In genomic region chr2:199979398-199979797, GRCh38 we compare ENCODE assay signal across 11 cellular contexts. TPM values are rescaled to one million over a fixed set of nuclear protein-coding genes. Genes with fewer than 3 reads are reported as not detected.
A peak's percentile ranks its signal among the peaks of the same experiment; 100 is the strongest.
DNase-seq lines count a peak whose midpoint lies in the region; ATAC-seq and TF ChIP-seq lines count a peak whose summit lies in the region.
"Had no signal": no experiment of that assay in that cellular context is flagged by ENCODE, and none has a peak within 500 bp of the region (broad histone marks: within the 10 kb centered on the region; RNA-seq: fewer than 3 reads in every experiment).

No MANE protein-coding gene starts in this region.

- H2BK12ac ChIP-seq in mesenchymal stem cell (ENCODE audit: low read length in 2 of 2), result peak overlapping the region in 1 of 2 experiments; percentile 7

- H3K79me1 ChIP-seq in mesenchymal stem cell (replicated peaks; ENCODE audit: low read length, poor library complexity, severe bottlenecking), result peaks cover 2% of the 10 kb centered on the region

- H4K91ac ChIP-seq in mesenchymal stem cell (ENCODE audit: low read length), result no peak overlapping the region

- TF ChIP-seq CTCF in dorsolateral prefrontal cortex (IDR thresholded peaks at IDR 0.05 in 54 of 56, conservative IDR thresholded peaks at IDR 0.05 in 2 of 56; ENCODE audit: low read depth in 1 of 56, partially characterized antibody in 56 of 56), result no peak

- H3K9ac ChIP-seq in mesenchymal stem cell (ENCODE audit: low read length) (peak overlapping the region; percentile 76), subcutaneous abdominal adipose tissue (ENCODE audit: low read length in 5 of 5) (peak overlapping the region in 2 of 5 donors; percentile 46 to 66)

- H3K4me1 ChIP-seq in mesenchymal stem cell (ENCODE audit: control insufficient read depth, insufficient read depth, low read depth, low read length) (peaks cover 4% of the 10 kb centered on the region), subcutaneous abdominal adipose tissue (ENCODE audit: control insufficient read depth in 5 of 5, insufficient read depth in 5 of 5, low read length in 5 of 5) (peaks cover 0 to 7% (median 7%) of the 10 kb centered on the region in 5 donors)

- peak overlapping the region in 49 of 59 donors; percentile 26 to 66 (median 46) for H3K4me3 ChIP-seq in dorsolateral prefrontal cortex
- H3K4me3 ChIP-seq in mesenchymal stem cell (ENCODE audit: insufficient read depth in 1 of 2, low read depth in 1 of 2, low read length in 2 of 2), result peak overlapping the region in 1 of 2 experiments; percentile 68
- H3K4me3 ChIP-seq in subcutaneous abdominal adipose tissue (ENCODE audit: low read depth in 1 of 5, low read length in 5 of 5), result peak overlapping the region in 4 of 5 donors; percentile 31 to 41 (median 36)
- H3K4me3 ChIP-seq: colonic mucosa, transverse colon had no signal

- peak overlapping the region in 10 of 59 donors; percentile 1 to 65 (median 24) for H3K27ac ChIP-seq in dorsolateral prefrontal cortex
- no peak overlapping the region for H3K27ac ChIP-seq in mesenchymal stem cell (ENCODE audit: low read length, poor library complexity, severe bottlenecking)
- H3K27ac ChIP-seq in subcutaneous abdominal adipose tissue (ENCODE audit: low read depth, low read length), result no peak overlapping the region
- H3K27ac ChIP-seq: 22Rv1 had no signal

- H2AFZ ChIP-seq in mesenchymal stem cell (ENCODE audit: low read depth, low read length), result no peak overlapping the region

- H3K9me3 ChIP-seq in mesenchymal stem cell (ENCODE audit: control insufficient read depth, low read length), result no peaks in the 10 kb centered on the region
- no peaks in the 10 kb centered on the region for H3K9me3 ChIP-seq in subcutaneous abdominal adipose tissue (ENCODE audit: control insufficient read depth in 5 of 5, low read length in 5 of 5)
- H3K9me3 ChIP-seq: colonic mucosa, transverse colon had no signal

- intact Hi-C loops in dorsolateral prefrontal cortex (cut with DNase I), result loop anchor here (5.0 to 10.0 kb wide), 3 partner anchors 503 to 725 kb away; no protein-coding TSS in a partner anchor

- DNase-seq in DMS53 (lab: John Stamatoyannopoulos, UW) (peak; percentile 29), DMS53 treated with DMSO at 0.1 percent for 48 hours (lab: John Stamatoyannopoulos, UW; ENCODE audit: unreplicated experiment) (no peak), dorsolateral prefrontal cortex (no peak), mesenchymal stem cell (no peak), GM03348 (ENCODE audit: low spot score) (no peak)
- no peak for DNase-seq in effector CD8-positive, alpha-beta T cell (lab: John Stamatoyannopoulos, UW)

- H3K4me2 ChIP-seq in mesenchymal stem cell (ENCODE audit: low read length, poor library complexity, severe bottlenecking), result no peak overlapping the region

- H3K23ac ChIP-seq in mesenchymal stem cell (ENCODE audit: low read length in 2 of 2), result no peak overlapping the region

- H3K36me3 ChIP-seq in mesenchymal stem cell (ENCODE audit: control insufficient read depth in 1 of 2, insufficient read depth in 2 of 2, low read depth in 1 of 2, low read length in 2 of 2), result peaks cover 0 to 4% of the 10 kb centered on the region in 2 experiments
- peaks cover 0 to 3% (median under 1%) of the 10 kb centered on the region in 5 donors for H3K36me3 ChIP-seq in subcutaneous abdominal adipose tissue (ENCODE audit: control insufficient read depth in 5 of 5, insufficient read depth in 5 of 5, low read length in 5 of 5)
- H3K36me3 ChIP-seq: colonic mucosa, transverse colon had no signal

- H3K18ac ChIP-seq in mesenchymal stem cell (ENCODE audit: low read depth in 1 of 2, low read length in 2 of 2), result no peak overlapping the region

- no peak overlapping the region for H2BK120ac ChIP-seq in mesenchymal stem cell (ENCODE audit: low read depth, low read length)

- no peak for ATAC-seq in GM21423 (IDR thresholded peaks at IDR 0.05; ENCODE audit: unreplicated experiment)

- no peak overlapping the region for H4K8ac ChIP-seq in mesenchymal stem cell (ENCODE audit: low read length)

- no peak overlapping the region for H2BK5ac ChIP-seq in mesenchymal stem cell (ENCODE audit: low read depth, low read length, poor library complexity, severe bottlenecking)

- H3K14ac ChIP-seq in mesenchymal stem cell (ENCODE audit: low read length in 2 of 2), result no peak overlapping the region

- no peak overlapping the region for H2BK15ac ChIP-seq in mesenchymal stem cell (ENCODE audit: low read depth, poor library complexity, severe bottlenecking)

- WGBS in mesenchymal stem cell, result 80% methylated on average over 4 of the region's 5 CpGs

- H2AK5ac ChIP-seq in mesenchymal stem cell (ENCODE audit: low read length, severe bottlenecking), result no peak overlapping the region

- no peak overlapping the region for H3K4ac ChIP-seq in mesenchymal stem cell (ENCODE audit: low read depth in 1 of 2, low read length in 2 of 2)

- H3K27me3 ChIP-seq in dorsolateral prefrontal cortex (no peaks in the 10 kb centered on the region), mesenchymal stem cell (ENCODE audit: control insufficient read depth in 1 of 2, insufficient read depth in 1 of 2, low read length in 2 of 2) (no peaks in the 10 kb centered on the region), subcutaneous abdominal adipose tissue (ENCODE audit: control insufficient read depth in 5 of 5, insufficient read depth in 4 of 5, low read length in 5 of 5) (no peaks in the 10 kb centered on the region)
- H3K27me3 ChIP-seq: colonic mucosa, transverse colon had no signal

RNA-seq across cellular contexts. Expression of gene MAIP1, which starts 24.0 kb away (rescaled TPM):
- total RNA-seq in dorsolateral prefrontal cortex, result 10 to 100 TPM; 11.3 to 32.2 (median 18.9) TPM
- polyA plus RNA-seq in mesenchymal stem cell (2013, experiment 1 of 2), result 10.8 TPM
- polyA plus RNA-seq in mesenchymal stem cell (2013, experiment 2 of 2), result 11.6 TPM

RNA-seq across cellular contexts. Expression of gene TYW5, which starts 24.1 kb away (rescaled TPM):
- 10 to 100 TPM in 51 of 120 experiments, 1 to 10 TPM in 69; 6.1 to 14.7 (median 9.7) TPM for total RNA-seq in dorsolateral prefrontal cortex
- polyA plus RNA-seq in mesenchymal stem cell (2013, experiment 1 of 2), result 3.8 TPM
- 3.8 TPM for polyA plus RNA-seq in mesenchymal stem cell (2013, experiment 2 of 2)
